In genomic region chr13:26050568-26051230, GRCh38 we compare ENCODE assay signal across 8 cellular contexts. TPM values are rescaled to one million over a fixed set of nuclear protein-coding genes. Genes with fewer than 3 reads are reported as not detected.
DNase-seq lines count a peak whose midpoint lies in the region; ATAC-seq and TF ChIP-seq lines count a peak whose summit lies in the region.

No MANE protein-coding gene starts in this region.

- H3K36me3 ChIP-seq in HUES48 (ENCODE audit: control insufficient read depth, insufficient read depth, low read length), result peaks cover 10% of the 10 kb centered on the region
- H3K36me3 ChIP-seq in left lung, result no peaks in the 10 kb centered on the region
- H3K36me3 ChIP-seq in urinary bladder (ENCODE audit: insufficient read depth), result no peaks in the 10 kb centered on the region

- peaks cover 7% of the 10 kb centered on the region for H3K4me1 ChIP-seq in HUES48 (ENCODE audit: control insufficient read depth, insufficient read depth, low read length)
- peaks cover 3 to 5% of the 10 kb centered on the region in 2 donors for H3K4me1 ChIP-seq in left lung
- no peaks in the 10 kb centered on the region for H3K4me1 ChIP-seq in urinary bladder (ENCODE audit: insufficient read depth)

- POLR2A ChIA-PET in AG04449 (lab: Yijun Ruan, JAX), result no interaction called here

- H3K9me3 Mint-ChIP-seq in activated naive CD8-positive, alpha-beta T cell treated with anti-CD3 and anti-CD28 coated beads, Interleukin-2, amount 50 U/mL, for 24 hours, result no peaks in the 10 kb centered on the region

- WGBS in urinary bladder, result 1% methylated on average over 82 of the region's 82 CpGs

- peak overlapping the region; percentile 58 for H3K4me3 ChIP-seq in AG04449 (ENCODE audit: low read depth, low read length)
- peak overlapping the region; percentile 68 for H3K4me3 ChIP-seq in HUES48 (ENCODE audit: low read depth, low read length)
- H3K4me3 ChIP-seq in left lung, result peak overlapping the region; percentile 38 to 41
- peak overlapping the region; percentile 1 for H3K4me3 ChIP-seq in urinary bladder (ENCODE audit: low read depth, low read length)

- peaks cover 14% of the 10 kb centered on the region for H3K4me1 Mint-ChIP-seq in activated naive CD8-positive, alpha-beta T cell treated with anti-CD3 and anti-CD28 coated beads, Interleukin-2, amount 50 U/mL, for 24 hours

- no peak for TF ChIP-seq CTCF in AG04449 (IDR thresholded peaks at IDR 0.05; ENCODE audit: insufficient read depth, low read length, missing control alignments)
- TF ChIP-seq CTCF in left lung (IDR thresholded peaks at IDR 0.05), result no peak

- DNase-seq in AG04449 (ENCODE audit: low read depth, low spot score) (no peak), left lung (peak in 1 of 2 donors; percentile 84), CD1c-positive myeloid dendritic cell (ENCODE audit: extremely low spot score) (no peak)
- DNase-seq in activated naive CD8-positive, alpha-beta T cell treated with anti-CD3 and anti-CD28 coated beads, Interleukin-2, amount 50 U/mL, for 24 hours, result peak; percentile 8

- H3K9me3 ChIP-seq in HUES48 (ENCODE audit: control insufficient read depth, insufficient read depth, low read length) (no peaks in the 10 kb centered on the region), left lung (no peaks in the 10 kb centered on the region)

- CTCF ChIA-PET in AG04449 (lab: Yijun Ruan, JAX), result no interaction called here

- no peak overlapping the region for H3K27ac Mint-ChIP-seq in activated naive CD8-positive, alpha-beta T cell treated with anti-CD3 and anti-CD28 coated beads, Interleukin-2, amount 50 U/mL, for 24 hours

- H3K4me3 Mint-ChIP-seq in activated naive CD8-positive, alpha-beta T cell treated with anti-CD3 and anti-CD28 coated beads, Interleukin-2, amount 50 U/mL, for 24 hours, result no peak overlapping the region

- no peaks in the 10 kb centered on the region for H3K36me3 Mint-ChIP-seq in activated naive CD8-positive, alpha-beta T cell treated with anti-CD3 and anti-CD28 coated beads, Interleukin-2, amount 50 U/mL, for 24 hours (ENCODE audit: low read depth)

- ATAC-seq in activated naive CD8-positive, alpha-beta T cell treated with anti-CD3 and anti-CD28 coated beads, Interleukin-2, amount 50 U/mL, for 24 hours, result no peak
- ATAC-seq in left lung (peak; percentile 62), HG03565 (IDR thresholded peaks at IDR 0.05; ENCODE audit: unreplicated experiment) (no peak), GM18498 (IDR thresholded peaks at IDR 0.05; ENCODE audit: unreplicated experiment) (no peak)

- peaks cover 33% of the 10 kb centered on the region for H3K27me3 Mint-ChIP-seq in activated naive CD8-positive, alpha-beta T cell treated with anti-CD3 and anti-CD28 coated beads, Interleukin-2, amount 50 U/mL, for 24 hours

- H3K27me3 ChIP-seq in HUES48 (ENCODE audit: control insufficient read depth, insufficient read depth, low read length) (peaks cover 50% of the 10 kb centered on the region), left lung (peaks cover 37 to 75% of the 10 kb centered on the region in 2 donors)

- H3K27ac ChIP-seq in HUES48 (ENCODE audit: low read depth, low read length), result no peak overlapping the region
- H3K27ac ChIP-seq in left lung, result no peak overlapping the region
- no peak overlapping the region for H3K27ac ChIP-seq in urinary bladder (ENCODE audit: low read depth)

- intact Hi-C loops in left lung (cut with DNase I), result no loop called here

- H3K9ac ChIP-seq in HUES48 (ENCODE audit: low read depth, low read length), result peak overlapping the region; percentile 17; the same call in 1 of the 2 replicates

RNA-seq across cellular contexts. Expression of gene SHISA2, which starts 1.1 kb away (rescaled TPM):
- 10 to 100 TPM; 12.0 to 19.9 TPM for total RNA-seq in left lung
- total RNA-seq in urinary bladder, result 8.8 TPM
- polyA plus RNA-seq in urinary bladder, result 0.28 TPM

Comparison
In these comparisons a context has a peak if more than half of its experiments do, and no peak if none do; other contexts are left out.
1. H3K4me3 ChIP-seq: peak in every context shown above with its lines; median percentile 68 in HUES48; 58 in AG04449; 40 in left lung; 1 in urinary bladder.